13 cellular contexts compared by ENCODE assay signal in genomic region chr19:4082172-4082571, GRCh38. TPM values are rescaled to one million over a fixed set of nuclear protein-coding genes. Genes with fewer than 3 reads are reported as not detected.
DNase-seq lines count a peak whose midpoint lies in the region; ATAC-seq, FAIRE-seq and TF ChIP-seq lines count a peak whose summit lies in the region.
"Had no signal": no experiment of that assay in that cellular context is flagged by ENCODE, and none has a peak within 500 bp of the region (broad histone marks: within the 10 kb centered on the region; RNA-seq: fewer than 3 reads in every experiment).

No MANE protein-coding gene starts in this region.

- DNase-seq in HepG2 (ENCODE audit: low spot score) (no peak), right lobe of liver (no peak), WTC11 (ENCODE audit: low spot score) (no peak), mesenchymal stem cell (no peak), frontal cortex (ENCODE audit: low spot score in 2 of 2) (no peak)
- no peak for DNase-seq in activated CD4-positive, alpha-beta T cell treated with anti-CD3 and anti-CD28 coated beads for 1 hour
- no peak for DNase-seq in stimulated activated CD4-positive, alpha-beta T cell treated with anti-CD3 and anti-CD28 coated beads, Interleukin-4, amount 100 ng/mL, for 24 hours
- DNase-seq: Calu3, NCI-H1417 treated with DMSO at 0.1 percent for 48 hours, NCI-H2029, NCI-H2171, NCI-H446 treated with DMSO at 0.1 percent for 48 hours had no signal

- H3K36me3 ChIP-seq in HepG2 (replicated peaks in 1 of 2; ENCODE audit: control insufficient read depth in 1 of 2, insufficient read depth in 2 of 2, low read length in 2 of 2) (no peaks in the 10 kb centered on the region), right lobe of liver (no peaks in the 10 kb centered on the region), mesenchymal stem cell (ENCODE audit: control insufficient read depth in 1 of 2, insufficient read depth in 2 of 2, low read depth in 1 of 2, low read length in 2 of 2) (no peaks in the 10 kb centered on the region)

- no peaks in the 10 kb centered on the region for H3K36me3 Mint-ChIP-seq in WTC11
- H3K36me3 Mint-ChIP-seq: CD14-positive monocyte had no signal

- no peak for TF ChIP-seq RAD21 in HepG2 (CRISPR knock-in tag; IDR thresholded peaks at IDR 0.05)

- H3K4ac ChIP-seq in mesenchymal stem cell (ENCODE audit: low read depth in 1 of 2, low read length in 2 of 2) = no peak overlapping the region

- H3K79me1 ChIP-seq in mesenchymal stem cell (replicated peaks; ENCODE audit: low read length, poor library complexity, severe bottlenecking) = no peaks in the 10 kb centered on the region

- no peak overlapping the region for H2BK15ac ChIP-seq in mesenchymal stem cell (ENCODE audit: low read depth, poor library complexity, severe bottlenecking)

- H3K4me1 ChIP-seq in HepG2 (ENCODE audit: insufficient read depth, low read length) (peaks cover 62% of the 10 kb centered on the region), right lobe of liver (peaks cover 0 to 8% (median 3%) of the 10 kb centered on the region in 4 donors), mesenchymal stem cell (ENCODE audit: control insufficient read depth, insufficient read depth, low read depth, low read length) (peaks cover 13% of the 10 kb centered on the region)

- H2AFZ ChIP-seq in HepG2 (ENCODE audit: low read length) (no peak overlapping the region), mesenchymal stem cell (ENCODE audit: low read depth, low read length) (peak overlapping the region; percentile 58)

- H3K4me1 Mint-ChIP-seq in WTC11 = peaks cover 18% of the 10 kb centered on the region

- no peak for FAIRE-seq in HepG2 (lab: Jason Lieb, UNC)
- FAIRE-seq in frontal cortex (lab: Jason Lieb, UNC) = no peak

- peak overlapping the region in 1 of 3 experiments; percentile 33; a peak in 1 of 6 replicates for H3K4me3 ChIP-seq in HepG2 (replicated peaks in 1 of 3; ENCODE audit: insufficient read depth in 1 of 3, low read depth in 2 of 3, low read length in 3 of 3)
- no peak overlapping the region for H3K4me3 ChIP-seq in right lobe of liver
- no peak overlapping the region for H3K4me3 ChIP-seq in mesenchymal stem cell (ENCODE audit: insufficient read depth in 1 of 2, low read depth in 1 of 2, low read length in 2 of 2)

- H3K27ac ChIP-seq in HepG2 (ENCODE audit: extremely low read length, insufficient read depth, low read length) (no peak overlapping the region), right lobe of liver (no peak overlapping the region), mesenchymal stem cell (ENCODE audit: low read length, poor library complexity, severe bottlenecking) (no peak overlapping the region)

- no peak overlapping the region for H4K8ac ChIP-seq in mesenchymal stem cell (ENCODE audit: low read length)

- H3K14ac ChIP-seq in mesenchymal stem cell (ENCODE audit: low read length in 2 of 2) = no peak overlapping the region

- CTCF ChIA-PET in HepG2 (lab: Yijun Ruan, JAX; ENCODE audit: low intra/inter-chr PET ratio, low total read pairs) = no interaction called here
- CTCF ChIA-PET in WTC11 (lab: Charles Lee) = interaction anchor here (0.6 to 1.3 kb wide), 5 partner anchors 58 to 153 kb away, joined by 3 to 7 read pairs (median 4); no protein-coding TSS in a partner anchor

- TF ChIP-seq EP300 in HepG2 (IDR thresholded peaks at IDR 0.05; ENCODE audit: low read depth in 2 of 2, low read length in 2 of 2) (no peak), HepG2 (CRISPR knock-in tag; IDR thresholded peaks at IDR 0.05; ENCODE audit: borderline replicate concordance) (no peak)

- POLR2A ChIA-PET in HepG2 (lab: Yijun Ruan, JAX) = no interaction called here
- POLR2A ChIA-PET in WTC11 (lab: Charles Lee) = no interaction called here

- H2BK5ac ChIP-seq in mesenchymal stem cell (ENCODE audit: low read depth, low read length, poor library complexity, severe bottlenecking) = no peak overlapping the region

- BruUV-seq in HepG2 (replicated peaks; lab: Mats Ljungman, UMichigan) = no TSS peak

- no peaks in the 10 kb centered on the region for H4K20me1 ChIP-seq in HepG2 (ENCODE audit: insufficient read depth, low read length)

- WGBS in HepG2 (ENCODE audit: low lambda C conversion rate) = 12% methylated on average over 7 of the region's 9 CpGs
- 43% methylated on average over 5 of the region's 9 CpGs for WGBS in right lobe of liver (ENCODE audit: insufficient coverage, low coverage, low lambda C conversion rate, missing lambda C conversion rate)
- 80% methylated on average over 9 of the region's 9 CpGs for WGBS in mesenchymal stem cell

- peak overlapping the region; percentile 27; the same call in 1 of the 2 replicates for H3K4me2 ChIP-seq in HepG2 (ENCODE audit: low read depth, low read length)
- H3K4me2 ChIP-seq in mesenchymal stem cell (ENCODE audit: low read length, poor library complexity, severe bottlenecking) = no peak overlapping the region

- no peak overlapping the region for H4K91ac ChIP-seq in mesenchymal stem cell (ENCODE audit: low read length)

- H3K9me3 ChIP-seq in HepG2 (ENCODE audit: low read length) (no peaks in the 10 kb centered on the region), right lobe of liver (no peaks in the 10 kb centered on the region), mesenchymal stem cell (ENCODE audit: control insufficient read depth, low read length) (no peaks in the 10 kb centered on the region)

- no peaks in the 10 kb centered on the region for H3K9me3 Mint-ChIP-seq in WTC11

- H3K27me3 ChIP-seq in HepG2 (ENCODE audit: control insufficient read depth in 1 of 2, insufficient read depth in 2 of 2, low read length in 2 of 2) (no peaks in the 10 kb centered on the region), right lobe of liver (no peaks in the 10 kb centered on the region), mesenchymal stem cell (ENCODE audit: control insufficient read depth in 1 of 2, insufficient read depth in 1 of 2, low read length in 2 of 2) (no peaks in the 10 kb centered on the region)

- H3K9ac ChIP-seq in HepG2 (ENCODE audit: insufficient read depth, low read depth, low read length) = 0 out of 2 replicates have a peak overlapping the region, but pooled peaks have one; percentile 15
- no peak overlapping the region for H3K9ac ChIP-seq in mesenchymal stem cell (ENCODE audit: low read length)

- in situ Hi-C loops in HepG2 (cut with HindIII; ENCODE audit: extremely low pct_ligation_motif_present, low pct_unique_long_range_greater_than_20kb) = no loop called here

- no peak for TF ChIP-seq CTCF in HepG2 (CRISPR knock-in tag; IDR thresholded peaks at IDR 0.05)
- no peak for TF ChIP-seq CTCF in right lobe of liver (IDR thresholded peaks at IDR 0.05)
- no peak for TF ChIP-seq CTCF in WTC11 (IDR thresholded peaks at IDR 0.05)

- no peak overlapping the region for H2BK120ac ChIP-seq in mesenchymal stem cell (ENCODE audit: low read depth, low read length)

- H3K27me3 Mint-ChIP-seq in WTC11 (ENCODE audit: low read depth) = no peaks in the 10 kb centered on the region

- H2AK5ac ChIP-seq in mesenchymal stem cell (ENCODE audit: low read length, severe bottlenecking) = no peak overlapping the region

- intact Hi-C loops in HepG2 (cut with micrococcal nuclease; ENCODE audit: unreplicated experiment) = no loop called here
- intact Hi-C loops in right lobe of liver (cut with DNase I) = no loop called here

- ATAC-seq in HepG2 (peak; percentile 11), right lobe of liver (no peak), WTC11 (peak; percentile 10; the same call in 1 of the 2 replicates)

- H2BK12ac ChIP-seq in mesenchymal stem cell (ENCODE audit: low read length in 2 of 2) = peak overlapping the region in 1 of 2 experiments; percentile 63

- peak overlapping the region; percentile 30 to 34 for H3K18ac ChIP-seq in mesenchymal stem cell (ENCODE audit: low read depth in 1 of 2, low read length in 2 of 2)

- H3K23ac ChIP-seq in mesenchymal stem cell (ENCODE audit: low read length in 2 of 2) = no peak overlapping the region

- no peak overlapping the region for H3K4me3 Mint-ChIP-seq in WTC11
- H3K4me3 Mint-ChIP-seq: CD14-positive monocyte had no signal

- no peaks in the 10 kb centered on the region for H3K79me2 ChIP-seq in HepG2 (ENCODE audit: insufficient read depth, low read length)

- TF ChIP-seq POLR2A in HepG2 (IDR thresholded peaks at IDR 0.05; ENCODE audit: insufficient read depth in 1 of 2, low read depth in 2 of 2, low read length in 2 of 2) (no peak), right lobe of liver (IDR thresholded peaks at IDR 0.05) (no peak)

- H3K27ac Mint-ChIP-seq in WTC11 = no peak overlapping the region; the same call in 1 of the 2 replicates

RNA-seq across cellular contexts. Expression of gene ZBTB7A, which starts 15.5 kb away (rescaled TPM):
- total RNA-seq in HepG2 (2016; rRNA removed; fragmentation: Illumina TruSeq; extraction: Trizol) (3.5 and 3.6 TPM in 2 replicates), right lobe of liver (10 to 100 TPM; 19.0 to 38.5 (median 27.7) TPM), WTC11 (2021) (22.8 to 27.9 TPM (median 24.6 TPM) in 3 replicates), frontal cortex (2.0 TPM)
- 1.8 TPM in 2 replicates for total RNA-seq in HepG2 (2016; cell fraction: cytosol; rRNA removed; fragmentation: Illumina TruSeq; extraction: Trizol; ENCODE audit: low read depth)
- total RNA-seq in HepG2 (2016; cell fraction: insoluble cytoplasmic fraction; rRNA removed; fragmentation: Illumina TruSeq; extraction: Trizol) = 2.7 and 3.2 TPM in 2 replicates
- total RNA-seq in HepG2 (2016; cell fraction: membrane; rRNA removed; fragmentation: Illumina TruSeq; extraction: Trizol) = 3.7 and 4.3 TPM in 2 replicates
- total RNA-seq in HepG2 (2016; cell fraction: nucleus; rRNA removed; fragmentation: Illumina TruSeq; extraction: Trizol) = 3.0 and 3.1 TPM in 2 replicates
- polyA plus RNA-seq in HepG2 (2011; rRNA removed) = 4.0 and 5.5 TPM in 2 replicates
- 2.9 and 4.8 TPM in 2 replicates for polyA plus RNA-seq in HepG2 (2011; cell fraction: cytosol; rRNA removed)
- polyA plus RNA-seq in HepG2 (2011; cell fraction: nucleus; rRNA removed) = 23.5 and 34.3 TPM in 2 replicates
- 4.7 and 6.0 TPM in 2 replicates for polyA plus RNA-seq in HepG2 (2012)
- polyA plus RNA-seq in HepG2 (2016; cell fraction: cytosol; fragmentation: Illumina TruSeq; extraction: Trizol; ENCODE audit: low read depth) = 0.96 and 1.2 TPM in 2 replicates
- polyA plus RNA-seq in HepG2 (2016; cell fraction: insoluble cytoplasmic fraction; fragmentation: Illumina TruSeq; extraction: Trizol; ENCODE audit: low read depth) = 4.5 and 4.8 TPM in 2 replicates
- polyA plus RNA-seq in HepG2 (2016; cell fraction: membrane; fragmentation: Illumina TruSeq; extraction: Trizol; ENCODE audit: low read depth) = 2.7 and 3.0 TPM in 2 replicates
- polyA plus RNA-seq in HepG2 (2016; cell fraction: nucleus; fragmentation: Illumina TruSeq; extraction: Trizol; ENCODE audit: insufficient read depth, low read depth) = 9.7 and 9.9 TPM in 2 replicates
- polyA minus RNA-seq in HepG2 (2011; rRNA and poly(A)+ RNA removed; ENCODE audit: low replicate concordance) = 4.3 and 12.1 TPM in 2 replicates
- 9.4 and 10.5 TPM in 2 replicates for polyA minus RNA-seq in HepG2 (2011; cell fraction: cytosol; rRNA and poly(A)+ RNA removed)
- 5.0 and 5.4 TPM in 2 replicates for polyA minus RNA-seq in HepG2 (2011; cell fraction: nucleus; rRNA and poly(A)+ RNA removed)
- 27.7 TPM for polyA plus RNA-seq in mesenchymal stem cell (2013, experiment 1 of 2)
- 26.9 TPM for polyA plus RNA-seq in mesenchymal stem cell (2013, experiment 2 of 2)

RNA-seq across cellular contexts. Expression of gene MAP2K2, which starts 41.8 kb away (rescaled TPM):
- 72.2 and 80.9 TPM in 2 replicates for total RNA-seq in HepG2 (2016; rRNA removed; fragmentation: Illumina TruSeq; extraction: Trizol)
- total RNA-seq in HepG2 (2016; cell fraction: cytosol; rRNA removed; fragmentation: Illumina TruSeq; extraction: Trizol; ENCODE audit: low read depth) = 141 and 153 TPM in 2 replicates
- total RNA-seq in HepG2 (2016; cell fraction: insoluble cytoplasmic fraction; rRNA removed; fragmentation: Illumina TruSeq; extraction: Trizol) = 63.3 and 84.3 TPM in 2 replicates
- 168 and 190 TPM in 2 replicates for total RNA-seq in HepG2 (2016; cell fraction: membrane; rRNA removed; fragmentation: Illumina TruSeq; extraction: Trizol)
- total RNA-seq in HepG2 (2016; cell fraction: nucleus; rRNA removed; fragmentation: Illumina TruSeq; extraction: Trizol) = 40.1 and 53.8 TPM in 2 replicates
- 70.3 and 88.1 TPM in 2 replicates for polyA plus RNA-seq in HepG2 (2011; rRNA removed)
- 63.3 and 103 TPM in 2 replicates for polyA plus RNA-seq in HepG2 (2011; cell fraction: cytosol; rRNA removed)
- polyA plus RNA-seq in HepG2 (2011; cell fraction: nucleus; rRNA removed) = 96.2 and 101 TPM in 2 replicates
- 73.5 and 112 TPM in 2 replicates for polyA plus RNA-seq in HepG2 (2012)
- 205 and 223 TPM in 2 replicates for polyA plus RNA-seq in HepG2 (2016; cell fraction: cytosol; fragmentation: Illumina TruSeq; extraction: Trizol; ENCODE audit: low read depth)
- polyA plus RNA-seq in HepG2 (2016; cell fraction: insoluble cytoplasmic fraction; fragmentation: Illumina TruSeq; extraction: Trizol; ENCODE audit: low read depth) = 99.4 and 124 TPM in 2 replicates
- 271 and 285 TPM in 2 replicates for polyA plus RNA-seq in HepG2 (2016; cell fraction: membrane; fragmentation: Illumina TruSeq; extraction: Trizol; ENCODE audit: low read depth)
- 113 and 116 TPM in 2 replicates for polyA plus RNA-seq in HepG2 (2016; cell fraction: nucleus; fragmentation: Illumina TruSeq; extraction: Trizol; ENCODE audit: insufficient read depth, low read depth)
- 82.8 and 120 TPM in 2 replicates for polyA minus RNA-seq in HepG2 (2011; rRNA and poly(A)+ RNA removed; ENCODE audit: low replicate concordance)
- 55.4 and 61.2 TPM in 2 replicates for polyA minus RNA-seq in HepG2 (2011; cell fraction: cytosol; rRNA and poly(A)+ RNA removed)
- polyA minus RNA-seq in HepG2 (2011; cell fraction: nucleus; rRNA and poly(A)+ RNA removed) = 25.8 and 27.8 TPM in 2 replicates
- 10 to 100 TPM; 50.2 to 75.7 (median 59.8) TPM for total RNA-seq in right lobe of liver
- 175 to 177 TPM (median 176 TPM) in 3 replicates for total RNA-seq in WTC11 (2021)
- 184 TPM for polyA plus RNA-seq in mesenchymal stem cell (2013, experiment 1 of 2)
- 179 TPM for polyA plus RNA-seq in mesenchymal stem cell (2013, experiment 2 of 2)
- 99.1 TPM for total RNA-seq in frontal cortex

Comparison
In these comparisons a context has a peak if more than half of its experiments do, and no peak if none do; other contexts are left out.
1. ATAC-seq: peak in HepG2 (single experiment) and WTC11 (single experiment); none in right lobe of liver (0 of 4).
2. Of the 50 proteins assayed by ChIP-seq in both HepG2 and WTC11: peak only in HepG2: NR2C2; only in WTC11: none; in both: none; in neither: 49.